8 cellular contexts compared by ENCODE assay signal in genomic region chr6:79233611-79234149, GRCh38. TPM values are rescaled to one million over a fixed set of nuclear protein-coding genes. Genes with fewer than 3 reads are reported as not detected.
DNase-seq lines count a peak whose midpoint lies in the region; ATAC-seq and TF ChIP-seq lines count a peak whose summit lies in the region.

No MANE protein-coding gene starts in this region.

- POLR2A ChIA-PET in BJ (lab: Charles Lee): interaction anchor here (0.5 to 0.7 kb wide), 2 partner anchors 26 to 158 kb away, joined by 3 to 6 read pairs; no protein-coding TSS in a partner anchor

- CTCF ChIA-PET in BJ (lab: Yijun Ruan, JAX): no interaction called here

- DNase-seq in BJ (ENCODE audit: low read depth): peak; percentile 51
- DNase-seq in NCI-H460 (ENCODE audit: extremely low read depth, low read depth): peak; percentile 72
- peak; percentile 79 for DNase-seq in activated CD4-positive, alpha-beta T cell treated with anti-CD3 and anti-CD28 coated beads for 48 hours
- peak; percentile 96 for DNase-seq in coronary artery (ENCODE audit: low spot score)
- DNase-seq in left lobe of liver (ENCODE audit: low spot score): peak; percentile 94
- DNase-seq in stimulated activated CD4-positive, alpha-beta T cell treated with anti-CD3 and anti-CD28 coated beads, Interleukin-2, amount 100 ng/mL, for 24 hours: peak; percentile 69 to 74

- H3K4me3 ChIP-seq in BJ (ENCODE audit: low read depth, low read length) (peak overlapping the region; percentile 57), coronary artery (peak overlapping the region; percentile 91)

- H3K36me3 ChIP-seq in BJ (ENCODE audit: control insufficient read depth, insufficient read depth, low read length): no peaks in the 10 kb centered on the region

- peak; percentile 49 for TF ChIP-seq CTCF in BJ (IDR thresholded peaks at IDR 0.05; ENCODE audit: insufficient read depth, low read depth, low read length)
- TF ChIP-seq CTCF in coronary artery (IDR thresholded peaks at IDR 0.05): no peak

- ATAC-seq in HG03432 (IDR thresholded peaks at IDR 0.05; ENCODE audit: unreplicated experiment) (peak; percentile 78), left lobe of liver (peak; percentile 90)

- H3K27ac ChIP-seq in coronary artery: peak overlapping the region; percentile 91 to 97

- no peaks in the 10 kb centered on the region for H3K27me3 ChIP-seq in BJ (ENCODE audit: control insufficient read depth, insufficient read depth, low read length)

- TF ChIP-seq POLR2A in GM19193 (IDR thresholded peaks at IDR 0.05; ENCODE audit: extremely low read depth, insufficient read depth, insufficient read length): peak; percentile 68

RNA-seq across cellular contexts. Expression of gene HMGN3, which starts 0.8 kb away (rescaled TPM):
- polyA plus RNA-seq in BJ (2011; rRNA removed): 10.3 and 30.9 TPM in 2 replicates
- 1.8 and 3.0 TPM in 2 replicates for polyA minus RNA-seq in BJ (2011; rRNA and poly(A)+ RNA removed)
- total RNA-seq in NCI-H460 (2014; rRNA removed; shearing (Covaris generic)): 55.2 and 57.3 TPM in 2 replicates
- 45.1 and 60.1 TPM in 2 replicates for polyA plus RNA-seq in NCI-H460 (2014; cell fraction: nucleus; rRNA removed)
- total RNA-seq in left lobe of liver: 32.4 TPM

Comparison
In these comparisons a context has a peak if more than half of its experiments do, and no peak if none do; other contexts are left out.
1. Peak in every context shown above with its lines: DNase-seq, ATAC-seq, H3K4me3 ChIP-seq and H3K27ac ChIP-seq.